ENCODE assay signal across 19 cellular contexts in the genomic region with DNA sequence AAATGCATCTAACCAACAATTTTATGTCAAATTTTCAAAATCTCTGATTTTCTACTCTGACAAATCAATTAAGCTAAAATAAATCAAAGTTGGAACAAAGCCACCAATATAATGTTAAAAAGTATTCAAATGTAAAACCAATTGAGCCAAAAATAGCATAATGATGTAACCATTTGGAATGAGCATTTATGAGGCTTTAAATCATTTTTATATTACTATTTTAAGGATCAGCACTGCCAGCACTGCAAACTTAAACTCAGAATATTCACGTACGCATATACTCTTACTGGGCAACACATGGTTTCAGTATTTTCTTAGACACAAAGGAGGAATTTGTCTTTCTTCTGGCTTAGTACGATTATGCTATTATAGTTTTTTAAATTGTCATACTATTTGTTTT. TPM values are rescaled to one million over a fixed set of nuclear protein-coding genes. Genes with fewer than 3 reads are reported as not detected.
DNase-seq lines count a peak whose midpoint lies in the region; ATAC-seq and TF ChIP-seq lines count a peak whose summit lies in the region.
"Had no signal": no experiment of that assay in that cellular context is flagged by ENCODE, and none has a peak within 500 bp of the region (broad histone marks: within the 10 kb centered on the region; RNA-seq: fewer than 3 reads in every experiment).

No MANE protein-coding gene starts in this region.

- TF ChIP-seq RAD21 in IMR-90 (IDR thresholded peaks at IDR 0.05; ENCODE audit: low read length) = no peak

- H4K5ac ChIP-seq in IMR-90 (ENCODE audit: low read depth, low read length) = no peak overlapping the region

- H3K36me3 Mint-ChIP-seq in chondrocyte (ENCODE audit: low read depth) = peaks cover 7% of the 10 kb centered on the region

- no peak overlapping the region for H4K12ac ChIP-seq in trophoblast cell (ENCODE audit: low read depth, low read length)

- no peak for TF ChIP-seq POLR2A in IMR-90 (IDR thresholded peaks at IDR 0.05; ENCODE audit: low read depth, low read length)

- H3K18ac ChIP-seq in IMR-90 (ENCODE audit: low read depth, low read length) (no peak overlapping the region), trophoblast cell (ENCODE audit: low read length) (no peak overlapping the region)

- peaks cover 90% of the 10 kb centered on the region for H3K4me1 Mint-ChIP-seq in chondrocyte (ENCODE audit: low read depth)

- TF ChIP-seq CTCF in IMR-90 (conservative IDR thresholded peaks at IDR 0.05; ENCODE audit: low read depth, low read length) = no peak
- TF ChIP-seq CTCF in chondrocyte (IDR thresholded peaks at IDR 0.05) = no peak
- no peak for TF ChIP-seq CTCF in tibial artery (IDR thresholded peaks at IDR 0.05)

- CTCF ChIA-PET in IMR-90 (lab: Yijun Ruan, JAX) = no interaction called here

- no peak overlapping the region for H2BK15ac ChIP-seq in IMR-90 (ENCODE audit: low read depth, low read length)

- no peak overlapping the region for H4K91ac ChIP-seq in IMR-90 (ENCODE audit: insufficient read depth, low read depth, low read length)
- H4K91ac ChIP-seq in trophoblast cell (ENCODE audit: low read depth, low read length) = no peak overlapping the region

- H3K36me3 ChIP-seq in IMR-90 (ENCODE audit: control insufficient read depth, insufficient read depth, low read length) = peaks cover 3% of the 10 kb centered on the region; the same call in 1 of the 2 replicates
- no peaks in the 10 kb centered on the region for H3K36me3 ChIP-seq in muscle layer of colon (ENCODE audit: insufficient read depth, low read length)
- H3K36me3 ChIP-seq in tibial artery = no peaks in the 10 kb centered on the region
- H3K36me3 ChIP-seq in trophoblast cell (ENCODE audit: control insufficient read depth in 1 of 2, insufficient read depth in 2 of 2, low read length in 2 of 2) = peaks cover 0 to 3% of the 10 kb centered on the region in 2 experiments
- H3K36me3 ChIP-seq: HAP-1 had no signal

- no peak for ATAC-seq in IMR-90 (ENCODE audit: low read depth)
- ATAC-seq in GM21367 (IDR thresholded peaks at IDR 0.05; ENCODE audit: unreplicated experiment) = no peak

- peaks cover 4% of the 10 kb centered on the region for H3K79me2 ChIP-seq in trophoblast cell (ENCODE audit: control insufficient read depth, insufficient read depth, low read length, poor library complexity)

- peak overlapping the region; percentile 86 for H3K27ac Mint-ChIP-seq in chondrocyte (ENCODE audit: unreplicated experiment)

- peak overlapping the region; percentile 82 for H3K14ac ChIP-seq in IMR-90 (replicated peaks; ENCODE audit: low read depth, low read length)
- H3K14ac ChIP-seq in trophoblast cell (ENCODE audit: low read length) = no peak overlapping the region

- H3K4me3 ChIP-seq in IMR-90 (ENCODE audit: insufficient read depth, low read depth, low read length) = no peak overlapping the region
- no peak overlapping the region for H3K4me3 ChIP-seq in muscle layer of colon (ENCODE audit: low read depth in 1 of 2, low read length in 2 of 2)
- H3K4me3 ChIP-seq in tibial artery = no peak overlapping the region
- H3K4me3 ChIP-seq in trophoblast cell (ENCODE audit: low read depth, low read length) = no peak overlapping the region
- H3K4me3 ChIP-seq: HAP-1 had no signal

- peaks cover 19% of the 10 kb centered on the region for H3K9me1 ChIP-seq in IMR-90 (ENCODE audit: insufficient read depth, low read length)

- no peak overlapping the region; the same call in 1 of the 2 replicates for H3K4me2 ChIP-seq in IMR-90 (ENCODE audit: low read depth, low read length)
- H3K4me2 ChIP-seq in trophoblast cell (ENCODE audit: low read length) = no peak overlapping the region

- peaks cover 55% of the 10 kb centered on the region for H4K20me1 ChIP-seq in IMR-90 (ENCODE audit: insufficient read depth, low read length)

- DNase-seq in IMR-90 (no peak), chondrocyte (ENCODE audit: low spot score) (no peak), tibial artery (no peak), trophoblast cell (no peak), globus pallidus (ENCODE audit: low spot score) (no peak)
- no peak for DNase-seq in stimulated activated naive CD4-positive, alpha-beta T cell treated with Interleukin-2 at 50 U/mL for 16 hours (lab: John Stamatoyannopoulos, UW)
- DNase-seq: COR-L47, EL, MV-4-11, NCI-H1417, NCI-H187 treated with DMSO at 0.1 percent for 48 hours, NCI-H446, NCI-H69, RPMI8226, SIG-M5 had no signal

- dilution Hi-C loops in IMR-90 (cut with HindIII; ENCODE audit: low sequenced_read_pairs, unreplicated experiment) = no loop called here

- H2AK5ac ChIP-seq in IMR-90 (ENCODE audit: low read depth, low read length) (no peak overlapping the region), trophoblast cell (ENCODE audit: low read length) (no peak overlapping the region)

- H2BK120ac ChIP-seq in IMR-90 (ENCODE audit: low read depth, low read length) = no peak overlapping the region
- no peak overlapping the region for H2BK120ac ChIP-seq in trophoblast cell (ENCODE audit: insufficient read depth, low read length, poor library complexity)

- H2AFZ ChIP-seq in IMR-90 (replicated peaks; ENCODE audit: low read length, poor library complexity) (no peak overlapping the region), trophoblast cell (ENCODE audit: insufficient read depth, low read length, poor library complexity) (no peak overlapping the region)

- POLR2A ChIA-PET in IMR-90 (lab: Charles Lee; ENCODE audit: unreplicated experiment) = no interaction called here

- peak overlapping the region in 1 of 2 experiments; percentile 81; a peak in 1 of 4 replicates for H4K8ac ChIP-seq in IMR-90 (ENCODE audit: low read depth in 2 of 2, low read length in 2 of 2)
- no peak overlapping the region for H4K8ac ChIP-seq in trophoblast cell (ENCODE audit: low read depth, low read length)

- H3K4me1 ChIP-seq in IMR-90 (ENCODE audit: control insufficient read depth, insufficient read depth, low read length) = peaks cover 28% of the 10 kb centered on the region
- peaks cover 56% of the 10 kb centered on the region for H3K4me1 ChIP-seq in muscle layer of colon (ENCODE audit: insufficient read depth, low read length)
- H3K4me1 ChIP-seq in tibial artery = peaks cover 0 to 63% (median 17%) of the 10 kb centered on the region in 4 donors
- peaks cover 2 to 4% of the 10 kb centered on the region in 2 experiments for H3K4me1 ChIP-seq in trophoblast cell (ENCODE audit: control insufficient read depth in 1 of 2, insufficient read depth in 2 of 2, low read length in 2 of 2)

- no peak overlapping the region for H3K9ac ChIP-seq in IMR-90 (ENCODE audit: low read depth, low read length)
- no peak overlapping the region for H3K9ac ChIP-seq in muscle layer of colon (ENCODE audit: low read length)
- no peak overlapping the region for H3K9ac ChIP-seq in trophoblast cell (ENCODE audit: low read length)

- intact Hi-C loops in IMR-90 (cut with micrococcal nuclease) = no loop called here
- intact Hi-C loops in tibial artery (cut with DNase I; ENCODE audit: low total_unique reads) = no loop called here

- peaks cover 11% of the 10 kb centered on the region for H3K9me3 Mint-ChIP-seq in chondrocyte (ENCODE audit: low read depth)

- in situ Hi-C loops in IMR-90 (cut with MboI; ENCODE audit: low sequenced_read_pairs) = no loop called here

- H3K4me3 Mint-ChIP-seq in chondrocyte (ENCODE audit: unreplicated experiment) = no peak overlapping the region

- H3K79me1 ChIP-seq in IMR-90 (ENCODE audit: low read depth in 1 of 2, low read length in 2 of 2) = peaks cover 6 to 57% of the 10 kb centered on the region in 2 experiments; a peak in 3 of 4 replicates
- H3K79me1 ChIP-seq in trophoblast cell (ENCODE audit: low read length) = no peaks in the 10 kb centered on the region

- H3K27me3 Mint-ChIP-seq in chondrocyte (ENCODE audit: low read depth) = no peaks in the 10 kb centered on the region

- H2BK12ac ChIP-seq in trophoblast cell (ENCODE audit: low read length) = no peak overlapping the region

- H3K23ac ChIP-seq in IMR-90 (ENCODE audit: low read depth, low read length) (no peak overlapping the region), trophoblast cell (ENCODE audit: low read length) (no peak overlapping the region)

- BruUV-seq in IMR-90 (replicated peaks; lab: Mats Ljungman, UMichigan) = no TSS peak

- peaks cover 5% of the 10 kb centered on the region; the same call in 1 of the 2 replicates for H3K9me3 ChIP-seq in IMR-90 (ENCODE audit: control insufficient read depth, insufficient read depth, low read length)
- H3K9me3 ChIP-seq in muscle layer of colon (ENCODE audit: low read length) = no peaks in the 10 kb centered on the region
- H3K9me3 ChIP-seq in tibial artery = peaks cover 0 to 6% (median 0%) of the 10 kb centered on the region in 3 donors
- no peaks in the 10 kb centered on the region for H3K9me3 ChIP-seq in trophoblast cell (ENCODE audit: insufficient read depth, low read depth, low read length)

- H2BK20ac ChIP-seq in IMR-90 (ENCODE audit: low read depth, low read length) = peak overlapping the region; percentile 68; the same call in 1 of the 2 replicates

- H3K27ac ChIP-seq in IMR-90 (ENCODE audit: insufficient read depth, low read length) (no peak overlapping the region), muscle layer of colon (ENCODE audit: low read depth, low read length) (peak overlapping the region; percentile 75), tibial artery (peak overlapping the region; percentile 71 to 76), trophoblast cell (ENCODE audit: low read depth, low read length) (no peak overlapping the region)
- H3K27ac ChIP-seq: HL-60 had no signal

- no peak overlapping the region for H2AK9ac ChIP-seq in IMR-90 (replicated peaks; ENCODE audit: low read depth, low read length, poor library complexity)

- H2BK5ac ChIP-seq in IMR-90 (ENCODE audit: low read depth, low read length, poor library complexity, severe bottlenecking) (peak overlapping the region; percentile 94), trophoblast cell (ENCODE audit: low read depth, low read length, poor library complexity) (no peak overlapping the region)

- H3K4ac ChIP-seq in IMR-90 (ENCODE audit: low read depth, low read length) = no peak overlapping the region
- no peak overlapping the region for H3K4ac ChIP-seq in trophoblast cell (ENCODE audit: low read depth, low read length)

- no CpG with 5 or more reads among the region's 3 CpGs for WGBS in IMR-90 (ENCODE audit: extremely low coverage in 2 of 2, insufficient read length in 1 of 2), 2 experiments
- WGBS in trophoblast cell (ENCODE audit: extremely low coverage, insufficient coverage, insufficient read length) = no CpG with 5 or more reads among the region's 3 CpGs

- no peak overlapping the region for H3K56ac ChIP-seq in IMR-90 (ENCODE audit: extremely low read depth, insufficient read depth, low read length)

- no peaks in the 10 kb centered on the region for H3K27me3 ChIP-seq in IMR-90 (ENCODE audit: control insufficient read depth, insufficient read depth, low read length)
- no peaks in the 10 kb centered on the region for H3K27me3 ChIP-seq in muscle layer of colon (ENCODE audit: control insufficient read depth in 1 of 2, insufficient read depth in 2 of 2, low read length in 2 of 2)
- no peaks in the 10 kb centered on the region for H3K27me3 ChIP-seq in tibial artery
- no peaks in the 10 kb centered on the region for H3K27me3 ChIP-seq in trophoblast cell (ENCODE audit: insufficient read depth, low read length)

RNA-seq across cellular contexts. Expression of a gene that starts 52.2 kb away (rescaled TPM):
- total RNA-seq in IMR-90 (2012; rRNA removed) (48.2 and 60.3 TPM in 2 replicates), chondrocyte (107 to 119 TPM (median 118 TPM) in 3 replicates)
- 73.1 and 80.9 TPM in 2 replicates for polyA plus RNA-seq in IMR-90 (2012; rRNA removed)
- polyA plus RNA-seq in IMR-90 (2012; cell fraction: cytosol; rRNA removed) = 67.3 and 67.7 TPM in 2 replicates
- 116 and 173 TPM in 2 replicates for polyA plus RNA-seq in IMR-90 (2012; cell fraction: nucleus; rRNA removed; ENCODE audit: low replicate concordance)
- 14.8 and 15.5 TPM in 2 replicates for polyA plus RNA-seq in trophoblast cell (2013)

Comparison
In these comparisons a context has a peak if more than half of its experiments do, and no peak if none do; other contexts are left out.
1. H3K27ac ChIP-seq: peak in muscle layer of colon (single experiment) and tibial artery (2 of 2); none in IMR-90 (single experiment) and trophoblast cell (single experiment).